Comparison of ENCODE assay signal across 9 cellular contexts in the genomic region with DNA sequence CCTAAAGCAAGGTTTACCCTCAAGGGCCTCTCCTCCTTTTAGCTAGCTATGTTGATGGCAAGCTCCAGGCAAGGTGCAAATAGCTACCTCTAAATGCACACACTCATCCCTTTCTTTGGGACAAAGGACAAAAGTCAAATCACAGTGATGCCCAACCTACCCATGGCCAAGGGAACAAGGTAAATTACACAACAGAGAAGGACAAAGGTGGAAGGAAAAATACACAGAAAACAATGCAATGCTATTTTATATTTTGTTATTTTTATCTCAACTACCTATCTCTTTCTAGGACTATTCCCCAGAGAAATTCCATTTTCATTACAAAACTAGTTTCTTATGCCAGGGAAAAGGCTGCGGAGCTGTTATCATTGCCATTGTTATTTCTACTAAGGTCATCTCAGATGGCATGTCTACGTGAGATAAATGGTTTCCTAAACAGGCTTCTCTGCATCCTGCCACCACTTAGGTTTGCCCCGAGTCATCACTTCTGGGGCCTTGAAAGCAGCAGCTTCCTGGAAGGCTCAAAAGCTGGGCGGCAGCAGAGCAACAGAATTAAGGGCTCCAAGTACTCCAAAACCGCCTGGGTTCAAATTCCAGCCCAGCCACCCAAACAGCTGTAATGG. TPM values are rescaled to one million over a fixed set of nuclear protein-coding genes. Genes with fewer than 3 reads are reported as not detected.
DNase-seq lines count a peak whose midpoint lies in the region; ATAC-seq and TF ChIP-seq lines count a peak whose summit lies in the region.
"Had no signal": no experiment of that assay in that cellular context is flagged by ENCODE, and none has a peak within 500 bp of the region (broad histone marks: within the 10 kb centered on the region; RNA-seq: fewer than 3 reads in every experiment).

No MANE protein-coding gene starts in this region.

- H3K4me1 Mint-ChIP-seq in CD8-positive, alpha-beta T cell (ENCODE audit: low read depth) = peaks cover 70% of the 10 kb centered on the region
- peaks cover 75% of the 10 kb centered on the region for H3K4me1 Mint-ChIP-seq in activated naive CD8-positive, alpha-beta T cell (ENCODE audit: low read depth)
- H3K4me1 Mint-ChIP-seq in naive thymus-derived CD8-positive, alpha-beta T cell = peaks cover 37 to 75% (median 65%) of the 10 kb centered on the region in 4 donors
- H3K4me1 Mint-ChIP-seq in progenitor cell of endocrine pancreas (ENCODE audit: low read depth) = no peaks in the 10 kb centered on the region

- ATAC-seq in CD8-positive, alpha-beta T cell = peak; percentile 53
- ATAC-seq in naive thymus-derived CD8-positive, alpha-beta T cell = peak; percentile 57 to 61

- CTCF ChIA-PET in CD8-positive, alpha-beta T cell (lab: Charles Lee) = interaction anchor here (0.8 to 5.5 kb wide), 11 partner anchors 8 to 168 kb away, joined by 3 to 44 read pairs (median 3); a partner anchor contains a TSS

- no peaks in the 10 kb centered on the region for H3K9me3 Mint-ChIP-seq in CD8-positive, alpha-beta T cell
- H3K9me3 Mint-ChIP-seq in activated naive CD8-positive, alpha-beta T cell (ENCODE audit: low read depth) = no peaks in the 10 kb centered on the region
- H3K9me3 Mint-ChIP-seq in naive thymus-derived CD8-positive, alpha-beta T cell = no peaks in the 10 kb centered on the region
- H3K9me3 Mint-ChIP-seq in progenitor cell of endocrine pancreas (ENCODE audit: low read depth) = no peaks in the 10 kb centered on the region

- H3K27me3 ChIP-seq in CD8-positive, alpha-beta T cell (ENCODE audit: insufficient read depth, low read length) = no peaks in the 10 kb centered on the region

- peaks cover 59% of the 10 kb centered on the region for H3K36me3 Mint-ChIP-seq in CD8-positive, alpha-beta T cell
- H3K36me3 Mint-ChIP-seq in activated naive CD8-positive, alpha-beta T cell = peaks cover 12% of the 10 kb centered on the region
- H3K36me3 Mint-ChIP-seq in naive thymus-derived CD8-positive, alpha-beta T cell = peaks cover 0 to 67% (median 30%) of the 10 kb centered on the region in 3 donors
- no peaks in the 10 kb centered on the region for H3K36me3 Mint-ChIP-seq in progenitor cell of endocrine pancreas (ENCODE audit: insufficient read depth)

- no peak overlapping the region for H3K27ac ChIP-seq in CD8-positive, alpha-beta T cell (ENCODE audit: low read depth, low read length)
- H3K27ac ChIP-seq: left ventricle myocardium inferior had no signal

- peak overlapping the region; percentile 42 for H3K4me3 Mint-ChIP-seq in CD8-positive, alpha-beta T cell
- H3K4me3 Mint-ChIP-seq in activated naive CD8-positive, alpha-beta T cell = peak overlapping the region; percentile 62
- H3K4me3 Mint-ChIP-seq in naive thymus-derived CD8-positive, alpha-beta T cell = peak overlapping the region in 9 of 10 donors; percentile 9 to 75 (median 69)
- H3K4me3 Mint-ChIP-seq in progenitor cell of endocrine pancreas (ENCODE audit: low read depth) = no peak overlapping the region

- no peak overlapping the region for H3K4me3 ChIP-seq in CD8-positive, alpha-beta T cell (ENCODE audit: low read depth, low read length)
- H3K4me3 ChIP-seq: left ventricle myocardium inferior had no signal

- no peaks in the 10 kb centered on the region for H3K9me3 ChIP-seq in CD8-positive, alpha-beta T cell (ENCODE audit: low read length)
- H3K9me3 ChIP-seq: left ventricle myocardium inferior had no signal

- no peaks in the 10 kb centered on the region for H3K27me3 Mint-ChIP-seq in CD8-positive, alpha-beta T cell (ENCODE audit: low read depth)
- no peaks in the 10 kb centered on the region for H3K27me3 Mint-ChIP-seq in activated naive CD8-positive, alpha-beta T cell
- no peaks in the 10 kb centered on the region for H3K27me3 Mint-ChIP-seq in naive thymus-derived CD8-positive, alpha-beta T cell
- H3K27me3 Mint-ChIP-seq in progenitor cell of endocrine pancreas = no peaks in the 10 kb centered on the region

- intact Hi-C loops in CD8-positive, alpha-beta T cell (cut with DNase I, micrococcal nuclease) = loop anchor here in 1 of 2 experiments (2.0 kb wide), 1 partner anchor 16 kb away; no protein-coding TSS in a partner anchor

- POLR2A ChIA-PET in CD8-positive, alpha-beta T cell (lab: Charles Lee) = interaction anchor here (0.6 to 2.7 kb wide), 7 partner anchors 9 to 102 kb away, joined by 3 to 12 read pairs (median 4); no protein-coding TSS in a partner anchor
- POLR2A ChIA-PET in naive thymus-derived CD8-positive, alpha-beta T cell (lab: Charles Lee) = interaction anchor here (0.8 to 5.5 kb wide), 9 partner anchors 14 to 143 kb away, joined by 3 to 42 read pairs (median 5); a partner anchor contains a TSS

- H3K4me1 ChIP-seq in CD8-positive, alpha-beta T cell (ENCODE audit: insufficient read depth, low read length) = peaks cover 62% of the 10 kb centered on the region

- DNase-seq in CD8-positive, alpha-beta T cell = peak in 6 of 7 experiments; percentile 25 to 73 (median 42)
- peak; percentile 37 for DNase-seq in NCI-H226
- DNase-seq in naive thymus-derived CD8-positive, alpha-beta T cell = peak in 4 of 10 donors; percentile 23 to 64 (median 32)
- no peak for DNase-seq in progenitor cell of endocrine pancreas (ENCODE audit: low spot score, unreplicated experiment)
- no peak for DNase-seq in hepatic stellate cell (ENCODE audit: low spot score)
- DNase-seq in NCI-H1930 (lab: John Stamatoyannopoulos, UW) = no peak
- DNase-seq in H4 (ENCODE audit: low spot score) = no peak
- DNase-seq: left ventricle myocardium inferior had no signal

- peak overlapping the region; percentile 86 for H3K27ac Mint-ChIP-seq in CD8-positive, alpha-beta T cell
- H3K27ac Mint-ChIP-seq in activated naive CD8-positive, alpha-beta T cell = peak overlapping the region; percentile 96
- H3K27ac Mint-ChIP-seq in naive thymus-derived CD8-positive, alpha-beta T cell = peak overlapping the region; percentile 53 to 96 (median 91)
- no peak overlapping the region for H3K27ac Mint-ChIP-seq in progenitor cell of endocrine pancreas

- TF ChIP-seq CTCF in CD8-positive, alpha-beta T cell (IDR thresholded peaks at IDR 0.05) = no peak
- TF ChIP-seq CTCF in progenitor cell of endocrine pancreas (IDR thresholded peaks at IDR 0.05; ENCODE audit: unreplicated experiment) = no peak

- peaks cover 4% of the 10 kb centered on the region for H3K36me3 ChIP-seq in CD8-positive, alpha-beta T cell (ENCODE audit: insufficient read depth, low read length)
- H3K36me3 ChIP-seq: left ventricle myocardium inferior had no signal

RNA-seq across cellular contexts. Expression of a gene that starts 21.1 kb away (rescaled TPM):
- 10 to 100 TPM; 39.5 to 40.5 TPM for total RNA-seq in CD8-positive, alpha-beta T cell
- total RNA-seq in naive thymus-derived CD8-positive, alpha-beta T cell = 10 to 100 TPM; 32.9 to 33.1 TPM
- polyA plus RNA-seq in naive thymus-derived CD8-positive, alpha-beta T cell = 10 to 100 TPM; 24.3 to 40.2 (median 31.3) TPM
- 3.8 and 4.1 TPM in 2 replicates for total RNA-seq in progenitor cell of endocrine pancreas
- 2.7 and 2.9 TPM in 2 replicates for total RNA-seq in H4 (2014; rRNA removed; shearing (Covaris generic))

Comparison
In these comparisons a context has a peak if more than half of its experiments do, and no peak if none do; other contexts are left out.
1. DNase-seq: peak in CD8-positive, alpha-beta T cell (6 of 7) and NCI-H226 (single experiment); none in progenitor cell of endocrine pancreas (single experiment), hepatic stellate cell (single experiment), NCI-H1930 (0 of 2) and H4 (single experiment).